8 cellular contexts compared by ENCODE assay signal in genomic region chr22:36239150-36239400, GRCh38. TPM values are rescaled to one million over a fixed set of nuclear protein-coding genes. Genes with fewer than 3 reads are reported as not detected.
DNase-seq lines count a peak whose midpoint lies in the region; ATAC-seq and TF ChIP-seq lines count a peak whose summit lies in the region.

No MANE protein-coding gene starts in this region.

- ATAC-seq in activated CD8-positive, alpha-beta memory T cell treated with anti-CD3 and anti-CD28 coated beads, Interleukin-2, amount 10 ng/mL, durations not matched to agents 7 days and 5 days: peak; percentile 17
- peak; percentile 45 for ATAC-seq in foreskin keratinocyte
- no peak for ATAC-seq in HG03457 (IDR thresholded peaks at IDR 0.05; ENCODE audit: unreplicated experiment)
- no peak for ATAC-seq in HG03175 (IDR thresholded peaks at IDR 0.05; ENCODE audit: unreplicated experiment)

- H3K27me3 Mint-ChIP-seq in activated CD8-positive, alpha-beta memory T cell treated with anti-CD3 and anti-CD28 coated beads, Interleukin-2, amount 10 ng/mL, durations not matched to agents 7 days and 5 days: no peaks in the 10 kb centered on the region

- peaks cover 11% of the 10 kb centered on the region for H3K9me3 Mint-ChIP-seq in activated CD8-positive, alpha-beta memory T cell treated with anti-CD3 and anti-CD28 coated beads, Interleukin-2, amount 10 ng/mL, durations not matched to agents 7 days and 5 days (ENCODE audit: low read depth)

- H3K36me3 Mint-ChIP-seq in activated CD8-positive, alpha-beta memory T cell treated with anti-CD3 and anti-CD28 coated beads, Interleukin-2, amount 10 ng/mL, durations not matched to agents 7 days and 5 days: peaks cover 52% of the 10 kb centered on the region

- CTCF ChIA-PET in activated CD8-positive, alpha-beta memory T cell treated with anti-CD3 and anti-CD28 coated beads, Interleukin-2, amount 10 ng/mL, durations not matched to agents 7 days and 5 days (lab: Charles Lee): interaction anchor here (0.7 to 7.6 kb wide), 32 partner anchors 11 to 591 kb away, joined by 3 to 67 read pairs (median 5); partner anchors contain the start of genes APOL1, APOL3, APOL6 and FOXRED2

- DNase-seq in activated CD8-positive, alpha-beta memory T cell treated with anti-CD3 and anti-CD28 coated beads, Interleukin-2, amount 10 ng/mL, durations not matched to agents 7 days and 5 days: no peak
- no peak for DNase-seq in activated CD8-positive, alpha-beta memory T cell treated with anti-CD3 and anti-CD28 coated beads, Interleukin-2, amount 50 U/mL, for 48 hours
- no peak for DNase-seq in foreskin keratinocyte
- DNase-seq in retinal pigment epithelial cell (ENCODE audit: low read depth): no peak
- DNase-seq in islet precursor cell: no peak

- peaks cover 50% of the 10 kb centered on the region for H3K4me1 Mint-ChIP-seq in activated CD8-positive, alpha-beta memory T cell treated with anti-CD3 and anti-CD28 coated beads, Interleukin-2, amount 10 ng/mL, durations not matched to agents 7 days and 5 days

- TF ChIP-seq CTCF in WI38 (IDR thresholded peaks at IDR 0.05; ENCODE audit: low read depth, low read length) (no peak), foreskin keratinocyte (conservative IDR thresholded peaks at IDR 0.05) (no peak), retinal pigment epithelial cell (conservative IDR thresholded peaks at IDR 0.05; ENCODE audit: low read depth, low read length) (no peak)

- no peaks in the 10 kb centered on the region for H3K27me3 ChIP-seq in foreskin keratinocyte

- no peaks in the 10 kb centered on the region for H3K4me1 ChIP-seq in foreskin keratinocyte

- peak overlapping the region; percentile 87 for H3K4me3 ChIP-seq in WI38 (ENCODE audit: low read depth, low read length)
- H3K4me3 ChIP-seq in retinal pigment epithelial cell (ENCODE audit: low read length): peak overlapping the region; percentile 64

- peak overlapping the region; percentile 95 for H3K27ac Mint-ChIP-seq in activated CD8-positive, alpha-beta memory T cell treated with anti-CD3 and anti-CD28 coated beads, Interleukin-2, amount 10 ng/mL, durations not matched to agents 7 days and 5 days

- peak overlapping the region; percentile 48 for H3K27ac ChIP-seq in foreskin keratinocyte

- H3K4me3 Mint-ChIP-seq in activated CD8-positive, alpha-beta memory T cell treated with anti-CD3 and anti-CD28 coated beads, Interleukin-2, amount 10 ng/mL, durations not matched to agents 7 days and 5 days: peak overlapping the region; percentile 99

RNA-seq across cellular contexts. Expression of gene APOL2, which starts 0.3 kb away (rescaled TPM):
- total RNA-seq in activated CD8-positive, alpha-beta memory T cell treated with anti-CD3 and anti-CD28 coated beads, Interleukin-2, amount 10 ng/mL, durations not matched to agents 7 days and 5 days: 10 to 100 TPM; 82.6 to 86.4 TPM
- total RNA-seq in foreskin keratinocyte: 14.7 TPM in 2 replicates
- polyA plus RNA-seq in foreskin keratinocyte: 10.0 and 10.6 TPM in 2 replicates

RNA-seq across cellular contexts. Expression of gene APOL1, which starts 13.9 kb away (rescaled TPM):
- total RNA-seq in activated CD8-positive, alpha-beta memory T cell treated with anti-CD3 and anti-CD28 coated beads, Interleukin-2, amount 10 ng/mL, durations not matched to agents 7 days and 5 days: 10 to 100 TPM; 55.6 to 61.6 TPM
- 1.3 and 1.8 TPM in 2 replicates for total RNA-seq in foreskin keratinocyte
- polyA plus RNA-seq in foreskin keratinocyte: 1.2 and 2.2 TPM in 2 replicates

RNA-seq across cellular contexts. Expression of gene APOL4, which starts 37.5 kb away (rescaled TPM):
- total RNA-seq in activated CD8-positive, alpha-beta memory T cell treated with anti-CD3 and anti-CD28 coated beads, Interleukin-2, amount 10 ng/mL, durations not matched to agents 7 days and 5 days: 10 to 100 TPM; 17.0 to 22.6 TPM
- not detected in 2 replicates for total RNA-seq in foreskin keratinocyte
- polyA plus RNA-seq in foreskin keratinocyte: not detected in 2 replicates

Comparison
In these comparisons a context has a peak if more than half of its experiments do, and no peak if none do; other contexts are left out.
1. ATAC-seq: peak in activated CD8-positive, alpha-beta memory T cell treated with anti-CD3 and anti-CD28 coated beads, Interleukin-2, amount 10 ng/mL, durations not matched to agents 7 days and 5 days (single experiment) and foreskin keratinocyte (single experiment); none in HG03457 (single experiment) and HG03175 (single experiment).
2. RNA of gene APOL1, which starts 13.9 kb away (total RNA-seq): 55.6 to 61.6 TPM in activated CD8-positive, alpha-beta memory T cell treated with anti-CD3 and anti-CD28 coated beads, Interleukin-2, amount 10 ng/mL, durations not matched to agents 7 days and 5 days; 1.3 to 1.8 TPM in foreskin keratinocyte; every median in the first group is over 10 times any median in the second.
3. RNA of gene APOL4, which starts 37.5 kb away (total RNA-seq): 17.0 to 22.6 TPM in activated CD8-positive, alpha-beta memory T cell treated with anti-CD3 and anti-CD28 coated beads, Interleukin-2, amount 10 ng/mL, durations not matched to agents 7 days and 5 days; not detected in foreskin keratinocyte; every median in the first group is over 10 times any median in the second.